ENCODE assay signal across 16 cellular contexts in the genomic region with DNA sequence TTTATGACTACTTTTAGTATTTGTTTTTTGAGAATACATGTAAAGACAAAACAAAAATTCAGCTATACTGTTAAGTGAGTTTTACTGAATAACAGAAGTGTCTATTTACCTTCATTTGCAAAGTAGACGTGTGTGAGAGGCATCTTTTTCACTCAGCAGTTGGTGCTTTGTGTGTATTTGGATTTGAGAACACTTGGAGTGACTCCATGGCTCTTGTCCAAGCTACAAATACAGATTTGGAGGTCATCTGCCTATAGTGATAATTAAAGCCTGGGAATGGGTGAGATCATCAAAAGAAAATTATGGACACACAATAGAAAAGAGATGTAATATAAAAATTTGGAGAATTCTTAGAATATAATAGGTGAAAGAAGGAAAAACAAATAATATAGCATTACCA. TPM values are rescaled to one million over a fixed set of nuclear protein-coding genes. Genes with fewer than 3 reads are reported as not detected.
DNase-seq lines count a peak whose midpoint lies in the region; ATAC-seq, FAIRE-seq and TF ChIP-seq lines count a peak whose summit lies in the region.
"Had no signal": no experiment of that assay in that cellular context is flagged by ENCODE, and none has a peak within 500 bp of the region (broad histone marks: within the 10 kb centered on the region; RNA-seq: fewer than 3 reads in every experiment).

No MANE protein-coding gene starts in this region.

- no peaks in the 10 kb centered on the region for H3K9me3 Mint-ChIP-seq in CD8-positive, alpha-beta memory T cell
- H3K9me3 Mint-ChIP-seq: activated B cell treated with CpG ODN at 0.5 μM for 24 hours; IgD-negative memory B cell; natural killer cell; stimulated activated effector memory CD8-positive, alpha-beta T cell treated with anti-CD3 and anti-CD28 coated beads, Interleukin-12 subunit alpha, Interleukin-12 subunit beta, amount 100 ng/mL, for 72 hours; type B pancreatic cell had no signal

- no peak overlapping the region for H3K27ac Mint-ChIP-seq in CD8-positive, alpha-beta memory T cell
- H3K27ac Mint-ChIP-seq: activated B cell treated with CpG ODN at 0.5 μM for 24 hours; IgD-negative memory B cell; natural killer cell; stimulated activated effector memory CD8-positive, alpha-beta T cell treated with anti-CD3 and anti-CD28 coated beads, Interleukin-12 subunit alpha, Interleukin-12 subunit beta, amount 100 ng/mL, for 72 hours; type B pancreatic cell had no signal

- CTCF ChIA-PET in endothelial cell of umbilical vein (lab: Charles Lee) = interaction anchor here (0.9 to 2.4 kb wide), 2 partner anchors 11 to 24 kb away, joined by 3 to 10 read pairs; no protein-coding TSS in a partner anchor
- CTCF ChIA-PET in CD8-positive, alpha-beta memory T cell (lab: Charles Lee) = no interaction called here

- no peaks in the 10 kb centered on the region for H3K9me1 ChIP-seq in endothelial cell of umbilical vein (replicated peaks; ENCODE audit: control insufficient read depth, extremely low read depth, insufficient read depth, low read length)

- POLR2A ChIA-PET in endothelial cell of umbilical vein (lab: Charles Lee) = no interaction called here
- POLR2A ChIA-PET in CD8-positive, alpha-beta memory T cell (lab: Charles Lee) = no interaction called here

- no peak for TF ChIP-seq EP300 in tibial nerve (IDR thresholded peaks at IDR 0.05)

- TF ChIP-seq POLR2A in endothelial cell of umbilical vein (IDR thresholded peaks at IDR 0.05; ENCODE audit: low read depth, low read length) (no peak), tibial nerve (IDR thresholded peaks at IDR 0.05) (no peak)

- BruUV-seq in endothelial cell of umbilical vein (replicated peaks; lab: Mats Ljungman, UMichigan) = no TSS peak

- H3K79me2 ChIP-seq in endothelial cell of umbilical vein (ENCODE audit: control insufficient read depth, insufficient read depth, low read length) = peaks cover 71% of the 10 kb centered on the region

- peaks cover 0 to 8% (median 2%) of the 10 kb centered on the region in 3 donors for H3K36me3 Mint-ChIP-seq in CD8-positive, alpha-beta memory T cell
- H3K36me3 Mint-ChIP-seq: IgD-negative memory B cell, natural killer cell had no signal

- H3K9ac ChIP-seq in endothelial cell of umbilical vein (replicated peaks; ENCODE audit: extremely low read depth, insufficient read depth, low read length) = no peak overlapping the region

- peaks cover 3% of the 10 kb centered on the region for H4K20me1 ChIP-seq in endothelial cell of umbilical vein (replicated peaks; ENCODE audit: control insufficient read depth, extremely low read depth, insufficient read depth, low read length)

- no peak overlapping the region for H3K4me3 ChIP-seq in endothelial cell of umbilical vein (replicated peaks in 1 of 3; ENCODE audit: insufficient read depth in 1 of 3, low read depth in 1 of 3, low read length in 3 of 3)
- H3K4me3 ChIP-seq in tibial nerve = no peak overlapping the region
- H3K4me3 ChIP-seq in CD8-positive, alpha-beta memory T cell (ENCODE audit: low read length) = no peak overlapping the region
- H3K4me3 ChIP-seq: gastroesophageal sphincter, spleen had no signal

- DNase-seq in NCI-H510A treated with DMSO at 0.1 percent for 48 hours (lab: John Stamatoyannopoulos, UW) = peak; percentile 32
- no peak for DNase-seq in NCI-H510A (lab: John Stamatoyannopoulos, UW)
- DNase-seq in NCI-H2196 (lab: John Stamatoyannopoulos, UW; ENCODE audit: unreplicated experiment) = peak; percentile 47
- DNase-seq in endothelial cell of umbilical vein (ENCODE audit: low read depth, low spot score) = peak; percentile 20
- no peak for DNase-seq in tibial nerve (ENCODE audit: low spot score in 2 of 2)
- DNase-seq in T-helper 2 cell = no peak
- no peak for DNase-seq in CD8-positive, alpha-beta memory T cell
- DNase-seq: activated B cell treated with CpG ODN at 0.5 μM for 24 hours, natural killer cell, spleen had no signal

- TF ChIP-seq CTCF in endothelial cell of umbilical vein (IDR thresholded peaks at IDR 0.05; ENCODE audit: extremely low read depth in 1 of 2, insufficient read depth in 1 of 2, low read depth in 1 of 2, low read length in 2 of 2) (no peak), tibial nerve (IDR thresholded peaks at IDR 0.05) (no peak)

- no peaks in the 10 kb centered on the region for H3K27me3 ChIP-seq in endothelial cell of umbilical vein (ENCODE audit: control insufficient read depth in 2 of 2, insufficient read depth in 2 of 2, low read length in 2 of 2)
- H3K27me3 ChIP-seq in tibial nerve = no peaks in the 10 kb centered on the region
- no peaks in the 10 kb centered on the region for H3K27me3 ChIP-seq in CD8-positive, alpha-beta memory T cell (ENCODE audit: insufficient read depth, low read length, poor library complexity, severe bottlenecking)
- H3K27me3 ChIP-seq: gastroesophageal sphincter, spleen had no signal

- H3K27me3 Mint-ChIP-seq in CD8-positive, alpha-beta memory T cell = no peaks in the 10 kb centered on the region
- H3K27me3 Mint-ChIP-seq: activated B cell treated with CpG ODN at 0.5 μM for 24 hours, IgD-negative memory B cell, type B pancreatic cell had no signal

- intact Hi-C loops in endothelial cell of umbilical vein (cut with micrococcal nuclease) = no loop called here

- H3K9me3 ChIP-seq in endothelial cell of umbilical vein (replicated peaks; ENCODE audit: control insufficient read depth, insufficient read depth, low read length) (no peaks in the 10 kb centered on the region), tibial nerve (no peaks in the 10 kb centered on the region)
- H3K9me3 ChIP-seq in CD8-positive, alpha-beta memory T cell (ENCODE audit: low read length) = no peaks in the 10 kb centered on the region
- H3K9me3 ChIP-seq: gastroesophageal sphincter, spleen had no signal

- H3K36me3 ChIP-seq in endothelial cell of umbilical vein (ENCODE audit: control insufficient read depth in 2 of 2, extremely low read depth in 1 of 2, insufficient read depth in 2 of 2, low read length in 2 of 2) = peaks cover 0 to 3% of the 10 kb centered on the region in 2 experiments
- peaks cover 0 to 9% (median 0%) of the 10 kb centered on the region in 3 donors for H3K36me3 ChIP-seq in tibial nerve
- no peaks in the 10 kb centered on the region for H3K36me3 ChIP-seq in CD8-positive, alpha-beta memory T cell (ENCODE audit: insufficient read depth, low read length)

- 33% methylated on average over 1 of the region's 1 CpG for WGBS in tibial nerve, 2 donors

- no peak for ATAC-seq in GM21737 (IDR thresholded peaks at IDR 0.05; ENCODE audit: unreplicated experiment)
- ATAC-seq: gastroesophageal sphincter; natural killer cell; stimulated activated effector memory CD8-positive, alpha-beta T cell treated with anti-CD3 and anti-CD28 coated beads, Interleukin-12 subunit alpha, Interleukin-12 subunit beta, amount 100 ng/mL, for 72 hours had no signal

- H3K4me2 ChIP-seq in endothelial cell of umbilical vein (ENCODE audit: insufficient read depth, low read length) = no peak overlapping the region

- FAIRE-seq in endothelial cell of umbilical vein (lab: Jason Lieb, UNC) = peak; percentile 59
- FAIRE-seq: A204.1 had no signal

- H3K4me1 ChIP-seq in endothelial cell of umbilical vein (ENCODE audit: control insufficient read depth, extremely low read depth, insufficient read depth, low read length) (peaks cover 12% of the 10 kb centered on the region), tibial nerve (peaks cover 8 to 97% (median 57%) of the 10 kb centered on the region in 4 donors)
- H3K4me1 ChIP-seq in CD8-positive, alpha-beta memory T cell (ENCODE audit: insufficient read depth, low read length) = peaks cover 22% of the 10 kb centered on the region

- H3K27ac ChIP-seq in endothelial cell of umbilical vein (ENCODE audit: insufficient read depth, low read depth, low read length) (no peak overlapping the region), tibial nerve (peak overlapping the region in 3 of 4 donors; percentile 38 to 64 (median 60))
- H3K27ac ChIP-seq in CD8-positive, alpha-beta memory T cell (ENCODE audit: low read depth, low read length) = no peak overlapping the region
- H3K27ac ChIP-seq: spleen had no signal

- peaks cover 42 to 70% (median 70%) of the 10 kb centered on the region in 3 donors for H3K4me1 Mint-ChIP-seq in CD8-positive, alpha-beta memory T cell

- H2AFZ ChIP-seq in endothelial cell of umbilical vein (ENCODE audit: low read depth, low read length) = no peak overlapping the region

- dilution Hi-C loops in endothelial cell of umbilical vein (cut with MboI; ENCODE audit: extremely low pct_ligation_motif_present, low sequenced_read_pairs) = no loop called here

- H3K4me3 Mint-ChIP-seq in CD8-positive, alpha-beta memory T cell = no peak overlapping the region
- H3K4me3 Mint-ChIP-seq: activated B cell treated with CpG ODN at 0.5 μM for 24 hours; IgD-negative memory B cell; natural killer cell; stimulated activated effector memory CD8-positive, alpha-beta T cell treated with anti-CD3 and anti-CD28 coated beads, Interleukin-12 subunit alpha, Interleukin-12 subunit beta, amount 100 ng/mL, for 72 hours; type B pancreatic cell had no signal

TF ChIP-seq in endothelial cell of umbilical vein, 7 proteins besides CTCF, POLR2A, EP300 and RAD21:
- TF ChIP-seq FOS (IDR thresholded peaks at IDR 0.05; ENCODE audit: borderline replicate concordance, insufficient read depth, low read length) (no peak), GATA2 (IDR thresholded peaks at IDR 0.05; ENCODE audit: insufficient read depth, insufficient read length, low read depth, low read length) (no peak), POLR2AphosphoS5 (IDR thresholded peaks at IDR 0.05; ENCODE audit: insufficient read depth, low read depth, low read length) (no peak), MAX (IDR thresholded peaks at IDR 0.05; ENCODE audit: insufficient read depth, insufficient read length) (no peak), JUN (IDR thresholded peaks at IDR 0.05; ENCODE audit: borderline replicate concordance, insufficient read depth, insufficient read length, low read depth) (no peak), MYC (IDR thresholded peaks at IDR 0.05; ENCODE audit: low read depth, low read length) (no peak), EZH2 (IDR thresholded peaks at IDR 0.05; ENCODE audit: borderline replicate concordance, low read depth, low read length, severe bottlenecking) (no peak)

RNA-seq across cellular contexts. Expression of gene NAB1, which starts 6.2 kb away (rescaled TPM):
- total RNA-seq in endothelial cell of umbilical vein (25.2 and 36.1 TPM in 2 replicates), tibial nerve (10 to 100 TPM; 63.3 to 84.3 (median 70.6) TPM)
- polyA plus RNA-seq in endothelial cell of umbilical vein = 7.2 and 7.5 TPM in 2 replicates
- 10.1 and 11.8 TPM in 2 replicates for polyA plus RNA-seq in endothelial cell of umbilical vein (2011; cell fraction: cytosol; rRNA removed)
- polyA plus RNA-seq in endothelial cell of umbilical vein (2011; cell fraction: nucleus; rRNA removed) = 64.7 and 67.8 TPM in 2 replicates
- polyA plus RNA-seq in endothelial cell of umbilical vein (2012) = 17.6 and 21.5 TPM in 2 replicates
- polyA minus RNA-seq in endothelial cell of umbilical vein = 20.2 and 26.9 TPM in 2 replicates
- 30.9 TPM for polyA minus RNA-seq in endothelial cell of umbilical vein (2011; cell fraction: cytosol; rRNA and poly(A)+ RNA removed)
- polyA minus RNA-seq in endothelial cell of umbilical vein (2011; cell fraction: nucleus; rRNA and poly(A)+ RNA removed) = 14.1 and 18.6 TPM in 2 replicates
- total RNA-seq in CD8-positive, alpha-beta memory T cell = 10 to 100 TPM; 29.8 to 35.1 TPM
- polyA plus RNA-seq in CD8-positive, alpha-beta memory T cell = 3.9 TPM

Comparison
In these comparisons a context has a peak if more than half of its experiments do, and no peak if none do; other contexts are left out.
1. DNase-seq: peak in NCI-H510A treated with DMSO at 0.1 percent for 48 hours (single experiment), NCI-H2196 (single experiment) and endothelial cell of umbilical vein (single experiment); none in NCI-H510A (single experiment), tibial nerve (0 of 2), T-helper 2 cell (0 of 5) and CD8-positive, alpha-beta memory T cell (0 of 5).
2. H3K27ac ChIP-seq: peak in tibial nerve (3 of 4); none in endothelial cell of umbilical vein (single experiment) and CD8-positive, alpha-beta memory T cell (single experiment).